ENCODE assay signal across 9 cellular contexts in genomic region chr2:60548844-60549243, GRCh38. TPM values are rescaled to one million over a fixed set of nuclear protein-coding genes. Genes with fewer than 3 reads are reported as not detected.
A peak's percentile ranks its signal among the peaks of the same experiment; 100 is the strongest.
DNase-seq lines count a peak whose midpoint lies in the region; TF ChIP-seq lines count a peak whose summit lies in the region.
"Had no signal": no experiment of that assay in that cellular context is flagged by ENCODE, and none has a peak within 500 bp of the region (broad histone marks: within the 10 kb centered on the region; RNA-seq: fewer than 3 reads in every experiment).

No MANE protein-coding gene starts in this region.

- no peak for TF ChIP-seq CTCF in SU-DHL-6 (IDR thresholded peaks at IDR 0.05; ENCODE audit: insufficient read depth, low read length, poor library complexity, severe bottlenecking)
- no peak for TF ChIP-seq CTCF in foreskin fibroblast (IDR thresholded peaks at IDR 0.05; ENCODE audit: low read depth, low read length)

- H3K4me2 ChIP-seq in SU-DHL-6 (ENCODE audit: low read depth, low read length, poor library complexity, severe bottlenecking), result peak overlapping the region; percentile 100

- H3K27me3 ChIP-seq in SU-DHL-6 (ENCODE audit: low read length), result no peaks in the 10 kb centered on the region

- peaks cover 29% of the 10 kb centered on the region for H4K20me1 ChIP-seq in SU-DHL-6 (ENCODE audit: low read depth, low read length)

- DNase-seq in NCI-H1694 treated with DMSO at 0.1 percent for 48 hours (lab: John Stamatoyannopoulos, UW) (peak; percentile 47), NCI-H1694 (lab: John Stamatoyannopoulos, UW) (no peak), foreskin fibroblast (no peak), A172 (ENCODE audit: low spot score) (no peak), NCI-H2081 treated with DMSO at 0.1 percent for 48 hours (lab: John Stamatoyannopoulos, UW) (no peak), NCI-H146 (lab: John Stamatoyannopoulos, UW) (no peak)

- peaks cover 95% of the 10 kb centered on the region for H3K79me2 ChIP-seq in SU-DHL-6 (ENCODE audit: insufficient read depth, low read length)

- peaks cover 27% of the 10 kb centered on the region for H3K36me3 ChIP-seq in SU-DHL-6 (ENCODE audit: low read length)

- H3K9me2 ChIP-seq in SU-DHL-6 (replicated peaks; ENCODE audit: insufficient read depth, low read length), result no peaks in the 10 kb centered on the region

- no peak overlapping the region for H2AFZ ChIP-seq in SU-DHL-6 (ENCODE audit: low read depth, low read length, severe bottlenecking)

- peaks cover 32% of the 10 kb centered on the region for H3F3A ChIP-seq in SU-DHL-6 (ENCODE audit: insufficient read depth)

- H3K27ac ChIP-seq in SU-DHL-6 (ENCODE audit: low read depth, low read length) (peak overlapping the region; percentile 97), skin epidermis (peak overlapping the region in 20 of 21 experiments; percentile 68 to 96 (median 86))
- H3K27ac ChIP-seq: A549 had no signal

- no peaks in the 10 kb centered on the region for H3K9me3 ChIP-seq in SU-DHL-6 (ENCODE audit: insufficient read depth, low read length)
- H3K9me3 ChIP-seq: A549 had no signal

- H3K4me3 ChIP-seq in SU-DHL-6 (ENCODE audit: insufficient read depth, low read length, poor library complexity, severe bottlenecking), result peak overlapping the region; percentile 84
- H3K4me3 ChIP-seq in foreskin fibroblast (ENCODE audit: low read depth in 1 of 2, low read length in 2 of 2), result peak overlapping the region; percentile 78 to 79
- peak overlapping the region; percentile 44 to 83 (median 61) for H3K4me3 ChIP-seq in skin epidermis

- H3K9ac ChIP-seq in SU-DHL-6 (ENCODE audit: low read length), result peak overlapping the region; percentile 91

RNA-seq across cellular contexts. Expression of gene BCL11A, which starts 4.6 kb away (rescaled TPM):
- not detected in 2 replicates for total RNA-seq in A172 (2014; rRNA removed; shearing (Covaris generic))
